ENCODE assay signal across 24 cellular contexts in the genomic region with DNA sequence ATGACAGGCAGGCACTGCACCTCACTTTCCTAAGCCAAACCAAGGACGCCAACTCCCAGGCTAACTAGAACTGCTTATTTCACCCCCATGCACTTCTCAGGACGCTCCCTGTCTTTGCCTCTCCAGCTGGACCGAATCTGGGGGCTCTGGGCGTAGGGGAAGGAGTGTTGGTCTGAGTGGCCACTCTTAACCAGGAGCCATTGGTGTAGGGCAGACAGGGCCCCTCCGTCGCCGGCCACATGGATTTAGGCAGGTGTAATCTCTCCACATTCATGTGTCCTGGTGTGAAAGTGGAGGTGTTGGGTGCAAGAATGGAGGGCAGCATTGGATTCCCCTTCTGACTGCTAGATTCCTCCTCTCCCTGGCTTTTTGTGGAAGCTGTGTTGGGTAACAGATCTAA. TPM values are rescaled to one million over a fixed set of nuclear protein-coding genes. Genes with fewer than 3 reads are reported as not detected.
"Had no signal": no experiment of that assay in that cellular context is flagged by ENCODE, and none has a peak within 500 bp of the region (broad histone marks: within the 10 kb centered on the region; RNA-seq: fewer than 3 reads in every experiment).

No MANE protein-coding gene starts in this region.

- H3K27me3 ChIP-seq: MG63, SJCRH30 had no signal

- H3K4me3 ChIP-seq: MG63, SJCRH30 had no signal

- FAIRE-seq: HepG2 had no signal

- H3K36me3 ChIP-seq: MG63, SJCRH30 had no signal

- H3K27ac ChIP-seq: RWPE1, SJCRH30 had no signal

- H3K9me3 ChIP-seq: MG63, SJCRH30 had no signal

- ATAC-seq: HepG2, Right ventricle myocardium inferior, SK-N-SH treated with all-trans-retinoic acid at 6 μM for 48 hours had no signal

- DNase-seq: IMR-90, Karpas-422, KG1, MG63, NCI-H1092, NCI-H1105 treated with DMSO at 0.1 percent for 48 hours, NCI-H1417 treated with DMSO at 0.1 percent for 48 hours, NCI-H146, NCI-H1694 treated with DMSO at 0.1 percent for 48 hours, NCI-H1930, NCI-H2081, NCI-H2107, NCI-H2227 treated with DMSO at 0.1 percent for 48 hours, NCI-H524, NCI-H526 treated with DMSO at 0.1 percent for 48 hours, NCI-H774, SHP77 treated with DMSO at 0.1 percent for 48 hours, SJCRH30 had no signal

RNA-seq across cellular contexts. Expression of a gene that starts 9.8 kb away (rescaled TPM):
- total RNA-seq: HepG2, HT1080, IMR-90, NCI-H460, Right ventricle myocardium inferior had no signal
- polyA plus RNA-seq: IMR-90 had no signal
